In genomic region chr15:67948215-67948614, GRCh38 we compare ENCODE assay signal across 18 cellular contexts.
DNase-seq lines count a peak whose midpoint lies in the region; ATAC-seq, FAIRE-seq and TF ChIP-seq lines count a peak whose summit lies in the region.
"Had no signal": no experiment of that assay in that cellular context is flagged by ENCODE, and none has a peak within 500 bp of the region (broad histone marks: within the 10 kb centered on the region; RNA-seq: fewer than 3 reads in every experiment).

No MANE protein-coding gene starts in this region.

- TF ChIP-seq RAD21 in HepG2 (CRISPR knock-in tag; IDR thresholded peaks at IDR 0.05), result no peak

- no peak for TF ChIP-seq EP300 in HepG2 (IDR thresholded peaks at IDR 0.05; ENCODE audit: low read depth in 2 of 2, low read length in 2 of 2)
- TF ChIP-seq EP300 in HepG2 (CRISPR knock-in tag; IDR thresholded peaks at IDR 0.05; ENCODE audit: borderline replicate concordance), result no peak

- H3K4me1 ChIP-seq in HepG2 (ENCODE audit: insufficient read depth, low read length) (peaks cover 60% of the 10 kb centered on the region), right lobe of liver (no peaks in the 10 kb centered on the region), hepatocyte (ENCODE audit: insufficient read depth) (peaks cover 36% of the 10 kb centered on the region), neural progenitor cell (peaks cover 26% of the 10 kb centered on the region)

- H3K27me3 ChIP-seq in HepG2 (ENCODE audit: control insufficient read depth in 1 of 2, insufficient read depth in 2 of 2, low read length in 2 of 2) (no peaks in the 10 kb centered on the region; a peak in 1 of 5 replicates), right lobe of liver (no peaks in the 10 kb centered on the region), hepatocyte (no peaks in the 10 kb centered on the region), neural progenitor cell (no peaks in the 10 kb centered on the region)
- H3K27me3 ChIP-seq: BLaER1 had no signal

- TF ChIP-seq CTCF in HepG2 (CRISPR knock-in tag; IDR thresholded peaks at IDR 0.05) (no peak), right lobe of liver (IDR thresholded peaks at IDR 0.05) (no peak), hepatocyte (IDR thresholded peaks at IDR 0.05; ENCODE audit: poor library complexity) (no peak), neural progenitor cell (IDR thresholded peaks at IDR 0.05) (no peak)

- H3F3A ChIP-seq in neural progenitor cell (ENCODE audit: low read depth), result peaks cover 13% of the 10 kb centered on the region

- no peak for DNase-seq in HepG2 (ENCODE audit: low spot score)
- no peak for DNase-seq in right lobe of liver
- DNase-seq in hepatocyte (ENCODE audit: low spot score), result no peak
- no peak for DNase-seq in neural progenitor cell (ENCODE audit: low spot score)
- DNase-seq in ecto neural progenitor cell (ENCODE audit: low spot score), result no peak
- DNase-seq in activated CD8-positive, alpha-beta T cell treated with anti-CD3 and anti-CD28 coated beads, Interleukin-2, amount 10 ng/mL, durations not matched to agents 7 days and 5 days, result no peak
- DNase-seq in epidermal melanocyte (ENCODE audit: insufficient read length, low spot score), result no peak
- DNase-seq: Calu3; CD4-positive, alpha-beta memory T cell; DMS79 treated with DMSO at 0.1 percent for 48 hours; GF-D8; GM23248 had no signal

- intact Hi-C loops in HepG2 (cut with micrococcal nuclease; ENCODE audit: unreplicated experiment), result loop anchor here (5.0 kb wide), 2 partner anchors 66 to 109 kb away; no protein-coding TSS in a partner anchor
- intact Hi-C loops in right lobe of liver (cut with DNase I), result no loop called here

- TF ChIP-seq POLR2A in HepG2 (IDR thresholded peaks at IDR 0.05; ENCODE audit: insufficient read depth in 1 of 2, low read depth in 2 of 2, low read length in 2 of 2) (no peak), right lobe of liver (IDR thresholded peaks at IDR 0.05) (no peak)

- peaks cover 5% of the 10 kb centered on the region for H3K27me3 Mint-ChIP-seq in neural progenitor cell (ENCODE audit: insufficient read depth, low read depth)
- H3K27me3 Mint-ChIP-seq in activated CD8-positive, alpha-beta T cell treated with anti-CD3 and anti-CD28 coated beads, Interleukin-2, amount 10 ng/mL, durations not matched to agents 7 days and 5 days (ENCODE audit: low read depth), result no peaks in the 10 kb centered on the region

- H4K20me1 ChIP-seq in HepG2 (ENCODE audit: insufficient read depth, low read length) (no peaks in the 10 kb centered on the region), hepatocyte (ENCODE audit: insufficient read depth, poor library complexity, severe bottlenecking) (no peaks in the 10 kb centered on the region), neural progenitor cell (ENCODE audit: low read depth) (no peaks in the 10 kb centered on the region)
- H4K20me1 ChIP-seq: BLaER1 had no signal

- no peak overlapping the region for H3K9ac ChIP-seq in HepG2 (ENCODE audit: insufficient read depth, low read depth, low read length)
- H3K9ac ChIP-seq in neural progenitor cell, result no peak overlapping the region
- H3K9ac ChIP-seq: GM23248 had no signal

- H3K9me2 ChIP-seq in hepatocyte (replicated peaks; ENCODE audit: insufficient read depth), result no peaks in the 10 kb centered on the region

- CTCF ChIA-PET in HepG2 (lab: Yijun Ruan, JAX; ENCODE audit: low intra/inter-chr PET ratio, low total read pairs), result no interaction called here
- CTCF ChIA-PET in activated CD8-positive, alpha-beta T cell treated with anti-CD3 and anti-CD28 coated beads, Interleukin-2, amount 10 ng/mL, durations not matched to agents 7 days and 5 days (lab: Charles Lee), result no interaction called here

- peak overlapping the region in 2 of 3 experiments; percentile 69 to 79; a peak in 3 of 6 replicates for H3K4me3 ChIP-seq in HepG2 (replicated peaks in 1 of 3; ENCODE audit: insufficient read depth in 1 of 3, low read depth in 2 of 3, low read length in 3 of 3)
- no peak overlapping the region for H3K4me3 ChIP-seq in right lobe of liver
- H3K4me3 ChIP-seq in hepatocyte, result no peak overlapping the region
- H3K4me3 ChIP-seq in neural progenitor cell, result no peak overlapping the region
- H3K4me3 ChIP-seq: BLaER1, GM23248, HAP-1 had no signal

- H3K4me2 ChIP-seq in HepG2 (ENCODE audit: low read depth, low read length) (peak overlapping the region; percentile 93), hepatocyte (no peak overlapping the region), neural progenitor cell (no peak overlapping the region)

- no peaks in the 10 kb centered on the region for H3K36me3 ChIP-seq in HepG2 (replicated peaks in 1 of 2; ENCODE audit: control insufficient read depth in 1 of 2, insufficient read depth in 2 of 2, low read length in 2 of 2)
- H3K36me3 ChIP-seq in right lobe of liver, result no peaks in the 10 kb centered on the region
- no peaks in the 10 kb centered on the region for H3K36me3 ChIP-seq in hepatocyte (replicated peaks; ENCODE audit: insufficient read depth, low read depth)
- no peaks in the 10 kb centered on the region for H3K36me3 ChIP-seq in neural progenitor cell
- H3K36me3 ChIP-seq: BLaER1, HAP-1 had no signal

- peaks cover 16% of the 10 kb centered on the region for H3K36me3 Mint-ChIP-seq in neural progenitor cell
- H3K36me3 Mint-ChIP-seq in activated CD8-positive, alpha-beta T cell treated with anti-CD3 and anti-CD28 coated beads, Interleukin-2, amount 10 ng/mL, durations not matched to agents 7 days and 5 days (ENCODE audit: low read depth), result peaks cover 5% of the 10 kb centered on the region
- H3K36me3 Mint-ChIP-seq: CD14-positive monocyte; CD4-positive, alpha-beta memory T cell had no signal

- BruUV-seq in HepG2 (replicated peaks; lab: Mats Ljungman, UMichigan), result no TSS peak

- H3K79me2 ChIP-seq in HepG2 (ENCODE audit: insufficient read depth, low read length), result peaks cover 22% of the 10 kb centered on the region
- H3K79me2 ChIP-seq in hepatocyte, result no peaks in the 10 kb centered on the region
- H3K79me2 ChIP-seq in neural progenitor cell (ENCODE audit: low read depth), result no peaks in the 10 kb centered on the region

- 92% methylated on average over 2 of the region's 2 CpGs for WGBS in HepG2 (ENCODE audit: low lambda C conversion rate)
- 85% methylated on average over 2 of the region's 2 CpGs for WGBS in right lobe of liver (ENCODE audit: insufficient coverage, low coverage, low lambda C conversion rate, missing lambda C conversion rate)
- 100% methylated on average over 2 of the region's 2 CpGs for WGBS in hepatocyte (ENCODE audit: low lambda C conversion rate, missing lambda C conversion rate)

- peak overlapping the region; percentile 98 for H3K27ac ChIP-seq in HepG2 (ENCODE audit: extremely low read length, insufficient read depth, low read length)
- H3K27ac ChIP-seq in right lobe of liver, result no peak overlapping the region
- H3K27ac ChIP-seq in hepatocyte, result peak overlapping the region; percentile 90
- no peak overlapping the region for H3K27ac ChIP-seq in neural progenitor cell
- H3K27ac ChIP-seq: 22Rv1, BLaER1, GM23248 had no signal

- ATAC-seq in HepG2 (no peak), right lobe of liver (no peak), HG03159 (IDR thresholded peaks at IDR 0.05; ENCODE audit: unreplicated experiment) (no peak)
- no peak for ATAC-seq in activated CD8-positive, alpha-beta T cell treated with anti-CD3 and anti-CD28 coated beads, Interleukin-2, amount 10 ng/mL, durations not matched to agents 7 days and 5 days

- peaks cover 47% of the 10 kb centered on the region for H3K4me1 Mint-ChIP-seq in neural progenitor cell
- H3K4me1 Mint-ChIP-seq in activated CD8-positive, alpha-beta T cell treated with anti-CD3 and anti-CD28 coated beads, Interleukin-2, amount 10 ng/mL, durations not matched to agents 7 days and 5 days (ENCODE audit: low read depth), result peaks cover 11% of the 10 kb centered on the region

- in situ Hi-C loops in HepG2 (cut with HindIII; ENCODE audit: extremely low pct_ligation_motif_present, low pct_unique_long_range_greater_than_20kb), result loop anchor here (5.0 kb wide), 1 partner anchor 86 kb away; no protein-coding TSS in a partner anchor

- no peak for FAIRE-seq in HepG2 (lab: Jason Lieb, UNC)
- FAIRE-seq: GM19239 had no signal

- H3K9me3 ChIP-seq in HepG2 (ENCODE audit: low read length), result no peaks in the 10 kb centered on the region
- no peaks in the 10 kb centered on the region for H3K9me3 ChIP-seq in right lobe of liver
- H3K9me3 ChIP-seq in hepatocyte (ENCODE audit: low read depth), result no peaks in the 10 kb centered on the region
- H3K9me3 ChIP-seq in neural progenitor cell (ENCODE audit: low read depth), result no peaks in the 10 kb centered on the region
- H3K9me3 ChIP-seq: HAP-1 had no signal

- peak overlapping the region; percentile 69 for H3K4me3 Mint-ChIP-seq in neural progenitor cell
- no peak overlapping the region for H3K4me3 Mint-ChIP-seq in activated CD8-positive, alpha-beta T cell treated with anti-CD3 and anti-CD28 coated beads, Interleukin-2, amount 10 ng/mL, durations not matched to agents 7 days and 5 days
- H3K4me3 Mint-ChIP-seq: CD14-positive monocyte; CD4-positive, alpha-beta memory T cell had no signal

- H2AFZ ChIP-seq in HepG2 (ENCODE audit: low read length), result no peak overlapping the region
- no peak overlapping the region for H2AFZ ChIP-seq in hepatocyte
- no peak overlapping the region for H2AFZ ChIP-seq in neural progenitor cell (replicated peaks)
- H2AFZ ChIP-seq: GM23248 had no signal

- peak overlapping the region; percentile 93 for H3K27ac Mint-ChIP-seq in neural progenitor cell
- H3K27ac Mint-ChIP-seq in activated CD8-positive, alpha-beta T cell treated with anti-CD3 and anti-CD28 coated beads, Interleukin-2, amount 10 ng/mL, durations not matched to agents 7 days and 5 days, result no peak overlapping the region
- H3K27ac Mint-ChIP-seq: CD14-positive monocyte; CD4-positive, alpha-beta memory T cell had no signal

- peaks cover 3% of the 10 kb centered on the region for H3K9me3 Mint-ChIP-seq in neural progenitor cell
- H3K9me3 Mint-ChIP-seq in activated CD8-positive, alpha-beta T cell treated with anti-CD3 and anti-CD28 coated beads, Interleukin-2, amount 10 ng/mL, durations not matched to agents 7 days and 5 days (ENCODE audit: insufficient read depth), result peaks cover 4% of the 10 kb centered on the region
- H3K9me3 Mint-ChIP-seq: CD4-positive, alpha-beta memory T cell had no signal

- POLR2A ChIA-PET in HepG2 (lab: Yijun Ruan, JAX), result interaction anchor here (2.8 to 3.7 kb wide), 3 partner anchors 32 to 106 kb away, joined by 23 to 63 read pairs (median 24); partner anchors contain the start of gene PIAS1
- POLR2A ChIA-PET in activated CD8-positive, alpha-beta T cell treated with anti-CD3 and anti-CD28 coated beads, Interleukin-2, amount 10 ng/mL, durations not matched to agents 7 days and 5 days (lab: Charles Lee), result no interaction called here

TF ChIP-seq in HepG2, 621 proteins besides CTCF, POLR2A, EP300 and RAD21:
- peak; percentile 37; the same call in 1 of the 2 replicates for TF ChIP-seq ZMYM3 (CRISPR knock-in tag; IDR thresholded peaks at IDR 0.05)
- no peak for TF ChIP-seq ZNF784 (CRISPR knock-in tag; IDR thresholded peaks at IDR 0.05; ENCODE audit: borderline replicate concordance)
- TF ChIP-seq ZNF777 (CRISPR knock-in tag; IDR thresholded peaks at IDR 0.05), result no peak

Comparison
In these comparisons a context has a peak if more than half of its experiments do, and no peak if none do; other contexts are left out.
1. H3K27ac ChIP-seq: peak in HepG2 (single experiment) and hepatocyte (single experiment); none in right lobe of liver (0 of 3) and neural progenitor cell (single experiment).
2. H3K4me3 ChIP-seq: peak in HepG2 (2 of 3); none in right lobe of liver (0 of 3), hepatocyte (single experiment) and neural progenitor cell (single experiment).